18 cellular contexts compared by ENCODE assay signal in the genomic region with DNA sequence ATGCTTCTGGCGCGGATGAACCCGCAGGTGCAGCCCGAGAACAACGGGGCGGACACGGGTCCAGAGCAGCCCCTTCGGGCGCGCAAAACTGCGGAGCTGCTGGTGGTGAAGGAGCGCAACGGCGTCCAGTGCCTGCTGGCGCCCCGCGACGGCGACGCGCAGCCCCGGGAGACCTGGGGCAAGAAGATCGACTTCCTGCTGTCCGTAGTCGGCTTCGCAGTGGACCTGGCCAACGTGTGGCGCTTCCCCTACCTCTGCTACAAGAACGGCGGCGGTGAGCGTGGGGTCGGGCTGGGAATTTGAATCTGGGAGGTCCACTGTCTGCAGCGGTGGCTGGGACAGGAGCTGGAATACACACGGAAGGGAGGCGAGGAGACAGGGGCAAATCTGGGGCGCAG. TPM values are rescaled to one million over a fixed set of nuclear protein-coding genes. Genes with fewer than 3 reads are reported as not detected.
A peak's percentile ranks its signal among the peaks of the same experiment; 100 is the strongest.
DNase-seq lines count a peak whose midpoint lies in the region; ATAC-seq and TF ChIP-seq lines count a peak whose summit lies in the region.
"Had no signal": no experiment of that assay in that cellular context is flagged by ENCODE, and none has a peak within 500 bp of the region (broad histone marks: within the 10 kb centered on the region; RNA-seq: fewer than 3 reads in every experiment).

No MANE protein-coding gene starts in this region.

- peak overlapping the region; percentile 63 for H3K4me2 ChIP-seq in H9 (ENCODE audit: insufficient read depth, insufficient read length, low read length)

- no peak overlapping the region for H2AK5ac ChIP-seq in H9 (ENCODE audit: insufficient read length, low read length)

- peak overlapping the region; percentile 55 for H3K4me3 ChIP-seq in coronary artery
- H3K4me3 ChIP-seq in iPS-20b (ENCODE audit: low read length), result peak overlapping the region; percentile 72; the same call in 1 of the 2 replicates
- peak overlapping the region in 1 of 4 donors; percentile 35 for H3K4me3 ChIP-seq in tibial nerve

- no peaks in the 10 kb centered on the region for H3K36me3 Mint-ChIP-seq in H9 (ENCODE audit: insufficient read depth in 1 of 3, low read depth in 3 of 3)

- H3K27ac ChIP-seq in H9 (ENCODE audit: insufficient read length, low read depth, low read length) (no peak overlapping the region), coronary artery (no peak overlapping the region), iPS-20b (ENCODE audit: low read length) (no peak overlapping the region), tibial nerve (no peak overlapping the region)
- H3K27ac ChIP-seq: spleen had no signal

- peaks cover 0 to 3% of the 10 kb centered on the region in 2 experiments; a peak in 2 of 5 replicates for H3K9me3 Mint-ChIP-seq in H9
- H3K9me3 Mint-ChIP-seq: dendritic cell treated with granulocyte-macrophage colony-stimulating factor and Interleukin-4, amounts not matched to agents 40 ng/mL and 50 ng/mL, for 4 days had no signal

- no peak overlapping the region for H3K27ac Mint-ChIP-seq in H9
- H3K27ac Mint-ChIP-seq: dendritic cell treated with granulocyte-macrophage colony-stimulating factor and Interleukin-4, amounts not matched to agents 40 ng/mL and 50 ng/mL, for 4 days had no signal

- H3K9ac ChIP-seq in H9 (ENCODE audit: extremely low read depth, insufficient read length, low read length), result no peak overlapping the region
- H3K9ac ChIP-seq in iPS-20b (ENCODE audit: low read depth, low read length), result no peak overlapping the region

- no peaks in the 10 kb centered on the region for H3K79me2 ChIP-seq in H9 (ENCODE audit: insufficient read depth, low read length)

- peak overlapping the region; percentile 70 to 87 for H3K4me3 Mint-ChIP-seq in H9
- H3K4me3 Mint-ChIP-seq: dendritic cell treated with granulocyte-macrophage colony-stimulating factor and Interleukin-4, amounts not matched to agents 40 ng/mL and 50 ng/mL, for 4 days had no signal

- no peak overlapping the region for H4K91ac ChIP-seq in H9 (ENCODE audit: insufficient read length, low read depth, low read length)

- TF ChIP-seq CTCF in H9 (conservative IDR thresholded peaks at IDR 0.05) (no peak), coronary artery (IDR thresholded peaks at IDR 0.05) (no peak), tibial nerve (IDR thresholded peaks at IDR 0.05) (no peak)

- H3K27me3 ChIP-seq in H9 (ENCODE audit: insufficient read depth, low read length) (peaks cover 40% of the 10 kb centered on the region; the same call in 1 of the 2 replicates), iPS-20b (ENCODE audit: insufficient read depth, low read length) (peaks cover 91% of the 10 kb centered on the region), tibial nerve (peaks cover 0 to 48% of the 10 kb centered on the region in 2 donors)

- H3K56ac ChIP-seq in H9 (ENCODE audit: insufficient read length, low read depth, low read length), result no peak overlapping the region

- H3K27me3 Mint-ChIP-seq in H9 (ENCODE audit: low read depth), result peaks cover 57% of the 10 kb centered on the region

- H3K9me3 ChIP-seq in H9 (ENCODE audit: control insufficient read depth, low read depth, low read length) (no peaks in the 10 kb centered on the region), iPS-20b (ENCODE audit: insufficient read depth, low read depth, low read length) (0 out of 2 replicates have a peak, but pooled peaks cover 6% of the 10 kb centered on the region), tibial nerve (no peaks in the 10 kb centered on the region)
- H3K9me3 ChIP-seq: spleen had no signal

- H2BK15ac ChIP-seq in H9 (ENCODE audit: low read depth, low read length), result no peak overlapping the region

- no peak overlapping the region for H2BK120ac ChIP-seq in H9 (ENCODE audit: low read depth, low read length, poor library complexity, severe bottlenecking)

- H3K4ac ChIP-seq in H9 (ENCODE audit: low read depth, low read length), result no peak overlapping the region

- no peak for ATAC-seq in HG03354 (IDR thresholded peaks at IDR 0.05; ENCODE audit: poor library complexity, severe bottlenecking, unreplicated experiment)

- no peak overlapping the region for H2BK20ac ChIP-seq in H9 (ENCODE audit: low read depth, low read length, poor library complexity, severe bottlenecking)

- no peak overlapping the region for H2AFZ ChIP-seq in H9 (ENCODE audit: low read length)

- no peak overlapping the region for H3T11ph ChIP-seq in H9 (ENCODE audit: low read length)

- H3K4me1 ChIP-seq in H9 (ENCODE audit: insufficient read depth, low read length) (no peaks in the 10 kb centered on the region), iPS-20b (ENCODE audit: insufficient read depth, low read length) (no peaks in the 10 kb centered on the region), tibial nerve (peaks cover 0 to 20% (median 0%) of the 10 kb centered on the region in 4 donors)

- DNase-seq in H9 (peak; percentile 55), coronary artery (ENCODE audit: low spot score) (no peak), retina (peak; percentile 72), tibial nerve (ENCODE audit: low spot score in 2 of 2) (no peak), GOT3 (lab: John Stamatoyannopoulos, UW) (no peak)
- DNase-seq: activated CD4-positive, alpha-beta T cell treated with anti-CD3 and anti-CD28 coated beads for 1 hour; AML-193; spleen; stimulated activated naive CD4-positive, alpha-beta T cell had no signal

- no peak for TF ChIP-seq POLR2A in tibial nerve (IDR thresholded peaks at IDR 0.05)

- H2BK5ac ChIP-seq in H9 (ENCODE audit: insufficient read length, low read length), result no peak overlapping the region

- no peak overlapping the region for H3K14ac ChIP-seq in H9 (ENCODE audit: insufficient read depth, low read length)

- H2BK12ac ChIP-seq in H9 (ENCODE audit: insufficient read length, low read depth, low read length), result no peak overlapping the region

- H3K4me1 Mint-ChIP-seq in H9, result peaks cover 5 to 7% of the 10 kb centered on the region in 2 experiments

- H3K79me1 ChIP-seq in H9 (ENCODE audit: insufficient read depth, low read depth, low read length, poor library complexity, severe bottlenecking), result no peaks in the 10 kb centered on the region

- H3K18ac ChIP-seq in H9 (ENCODE audit: insufficient read length, low read depth, low read length), result no peak overlapping the region

- no peak overlapping the region for H3K23ac ChIP-seq in H9 (ENCODE audit: insufficient read length, low read depth, low read length)

- H4K20me1 ChIP-seq in H9 (ENCODE audit: control insufficient read depth, insufficient read depth, insufficient read length), result no peaks in the 10 kb centered on the region

- H3K36me3 ChIP-seq in iPS-20b (ENCODE audit: insufficient read depth, low read depth, low read length) (no peaks in the 10 kb centered on the region), tibial nerve (no peaks in the 10 kb centered on the region)
- H3K36me3 ChIP-seq: spleen had no signal

- H4K8ac ChIP-seq in H9 (replicated peaks; ENCODE audit: insufficient read length, low read depth, low read length), result no peak overlapping the region

- H3K23me2 ChIP-seq in H9 (ENCODE audit: insufficient read length, low read depth, low read length, poor library complexity, severe bottlenecking), result peaks cover 10% of the 10 kb centered on the region

- no peak for TF ChIP-seq EP300 in tibial nerve (IDR thresholded peaks at IDR 0.05)

- no CpG with 5 or more reads among the region's 37 CpGs for WGBS in H9 (ENCODE audit: extremely low coverage, insufficient read length, low lambda C conversion rate)
- WGBS in tibial nerve, 2 donors, result 8 to 14% methylated on average over 22 to 26 of the region's 37 CpGs

- no peak overlapping the region for H4K5ac ChIP-seq in H9 (ENCODE audit: insufficient read length, low read depth, low read length)

RNA-seq across cellular contexts. Expression of a gene that starts 0.9 kb away (rescaled TPM):
- total RNA-seq in H9 (2021), result 0.24 TPM in 1 of 2 replicates, not detected in the other
- total RNA-seq in tibial nerve, result under 1 TPM in 3 of 4 donors, not detected in 1; 0.22 to 0.59 (median 0.30) TPM
- total RNA-seq: astrocyte; LHCN-M2; mononuclear cell; osteoblast; Right ventricle myocardium superior; spleen; T-helper 2 cell treated with Interferon-gamma antibody and Interleukin-4, amounts not matched to agents 100 ng/mL and 5 ng/mL, for 36 hours had no signal

Comparison
In these comparisons a context has a peak if more than half of its experiments do, and no peak if none do; other contexts are left out.
1. DNase-seq: peak in H9 (single experiment) and retina (single experiment); none in coronary artery (single experiment), tibial nerve (0 of 2) and GOT3 (single experiment).